8 cellular contexts compared by ENCODE assay signal in the genomic region with DNA sequence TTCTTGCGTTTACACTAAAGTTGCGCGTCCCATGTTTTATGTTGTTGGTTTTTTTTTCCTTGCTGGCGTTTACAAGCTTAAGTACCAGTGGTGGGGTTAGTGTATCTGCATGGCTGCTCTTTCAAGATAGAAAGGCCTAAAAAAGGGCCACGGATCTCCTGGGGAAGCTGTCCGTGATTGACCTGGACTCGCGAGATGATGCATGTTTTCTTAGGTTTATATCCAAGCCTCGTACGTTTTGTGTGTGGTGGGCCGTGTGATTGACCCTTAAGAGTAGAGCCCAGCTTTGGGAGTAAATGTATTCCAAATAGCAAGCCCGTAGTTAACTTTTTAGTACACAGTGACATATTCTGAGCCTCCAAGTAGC. TPM values are rescaled to one million over a fixed set of nuclear protein-coding genes. Genes with fewer than 3 reads are reported as not detected.
DNase-seq lines count a peak whose midpoint lies in the region; ATAC-seq and TF ChIP-seq lines count a peak whose summit lies in the region.
"Not testable (repeated sequence)": the region's sequence is repeated elsewhere in the genome, so short reads cannot be mapped to it uniquely, and the experiment has no call there.

No MANE protein-coding gene starts in this region.

- peaks cover 31% of the 10 kb centered on the region for H3K4me1 Mint-ChIP-seq in Calu3 (ENCODE audit: low read depth, unreplicated experiment)
- peaks cover 28% of the 10 kb centered on the region for H3K4me1 Mint-ChIP-seq in stimulated activated naive CD8-positive, alpha-beta T cell treated with anti-CD3 and anti-CD28 coated beads, Interleukin-15, amount 100 ng/mL, for 72 hours

- not testable (repeated sequence) for TF ChIP-seq POLR2A in body of pancreas (IDR thresholded peaks at IDR 0.05)

- DNase-seq in Calu3; body of pancreas; stimulated activated naive CD8-positive, alpha-beta T cell treated with anti-CD3 and anti-CD28 coated beads, Interleukin-15, amount 100 ng/mL, for 72 hours: not testable (repeated sequence)
- DNase-seq in cardiac muscle cell (ENCODE audit: low read depth in 1 of 2, low spot score in 1 of 2) (peak in 1 of 2 donors; percentile 1), myocyte (ENCODE audit: low read depth) (peak; percentile 9)

- H3K27me3 Mint-ChIP-seq in Calu3 (ENCODE audit: unreplicated experiment); stimulated activated naive CD8-positive, alpha-beta T cell treated with anti-CD3 and anti-CD28 coated beads, Interleukin-15, amount 100 ng/mL, for 72 hours: not testable (repeated sequence)

- not testable (repeated sequence) for H3K9me3 Mint-ChIP-seq in Calu3 (ENCODE audit: low read depth, unreplicated experiment); stimulated activated naive CD8-positive, alpha-beta T cell treated with anti-CD3 and anti-CD28 coated beads, Interleukin-15, amount 100 ng/mL, for 72 hours

- H3K4me3 Mint-ChIP-seq in Calu3 (ENCODE audit: low read depth, unreplicated experiment) = peak overlapping the region; percentile 98
- peak overlapping the region; percentile 99 to 100 for H3K4me3 Mint-ChIP-seq in stimulated activated naive CD8-positive, alpha-beta T cell treated with anti-CD3 and anti-CD28 coated beads, Interleukin-15, amount 100 ng/mL, for 72 hours

- H3K27ac Mint-ChIP-seq in Calu3 (ENCODE audit: unreplicated experiment) = peak overlapping the region; percentile 94
- peak overlapping the region; percentile 95 to 98 for H3K27ac Mint-ChIP-seq in stimulated activated naive CD8-positive, alpha-beta T cell treated with anti-CD3 and anti-CD28 coated beads, Interleukin-15, amount 100 ng/mL, for 72 hours

- peaks cover 33% of the 10 kb centered on the region for H3K36me3 Mint-ChIP-seq in Calu3 (ENCODE audit: insufficient read depth, unreplicated experiment)

- H3K4me3 ChIP-seq in body of pancreas = peak overlapping the region; percentile 84 to 98
- H3K4me3 ChIP-seq in cardiac muscle cell = peak overlapping the region; percentile 49

- not testable (repeated sequence) for H3K9me3 ChIP-seq in body of pancreas; cardiac muscle cell (ENCODE audit: low read depth)

- H3K36me3 ChIP-seq in body of pancreas (replicated peaks in 1 of 2; ENCODE audit: insufficient read depth in 1 of 2, low read depth in 2 of 2); cardiac muscle cell: not testable (repeated sequence)

- CTCF ChIA-PET in Calu3 (lab: Charles Lee) = not testable (repeated sequence)

- 0 to 1% methylated on average over 12 of the region's 12 CpGs for WGBS in body of pancreas, 2 donors

- H3K27me3 ChIP-seq in body of pancreas, cardiac muscle cell: not testable (repeated sequence)

- H3K4me1 ChIP-seq in body of pancreas = peaks cover 20% of the 10 kb centered on the region
- not testable (repeated sequence) for H3K4me1 ChIP-seq in cardiac muscle cell (ENCODE audit: low read depth)

- TSS peak; percentile 74 for BruUV-seq in Calu3 (replicated peaks; lab: Mats Ljungman, UMichigan)

- TF ChIP-seq CTCF in Calu3 (IDR thresholded peaks at IDR 0.05; ENCODE audit: unreplicated experiment); body of pancreas (IDR thresholded peaks at IDR 0.05); cardiac muscle cell (IDR thresholded peaks at IDR 0.05; ENCODE audit: low read depth, low read length): not testable (repeated sequence)

- peak; percentile 10 for ATAC-seq in GM21576 (IDR thresholded peaks at IDR 0.05; ENCODE audit: unreplicated experiment)
- peak; percentile 12 for ATAC-seq in HG03460 (IDR thresholded peaks at IDR 0.05; ENCODE audit: unreplicated experiment)
- peak; percentile 50 for ATAC-seq in SK-N-SH treated with all-trans-retinoic acid at 6 μM for 48 hours
- not testable (repeated sequence) for ATAC-seq in body of pancreas
- peak; percentile 19 for ATAC-seq in stimulated activated naive CD8-positive, alpha-beta T cell treated with anti-CD3 and anti-CD28 coated beads, Interleukin-15, amount 100 ng/mL, for 72 hours

- H3K27ac ChIP-seq in body of pancreas = peak overlapping the region; percentile 32 to 74 (median 58)
- peak overlapping the region; percentile 81 for H3K27ac ChIP-seq in cardiac muscle cell

- intact Hi-C loops in Calu3 (cut with micrococcal nuclease; ENCODE audit: unreplicated experiment); body of pancreas (cut with DNase I): not testable (repeated sequence)

RNA-seq across cellular contexts. Expression of gene TIMM23B, which starts 0.5 kb away (rescaled TPM):
- total RNA-seq in Calu3 (2022) (18.8 and 21.4 TPM in 2 replicates), body of pancreas (10 to 100 TPM; 25.9 to 37.6 TPM), cardiac muscle cell (16.5 and 25.0 TPM in 2 replicates), myocyte (16.2 and 19.7 TPM in 2 replicates)
- polyA plus RNA-seq in cardiac muscle cell = 16.0 and 16.5 TPM in 2 replicates
- 17.1 TPM for polyA plus RNA-seq in myocyte (2012)

RNA-seq across cellular contexts. Expression of gene PARG, which starts 0.5 kb away (rescaled TPM):
- total RNA-seq in Calu3 (2022) (41.1 and 46.8 TPM in 2 replicates), body of pancreas (10 to 100 TPM; 13.2 to 28.7 TPM), cardiac muscle cell (29.7 and 32.8 TPM in 2 replicates), myocyte (28.3 and 32.0 TPM in 2 replicates)
- 22.1 and 31.9 TPM in 2 replicates for polyA plus RNA-seq in cardiac muscle cell
- 10.8 TPM for polyA plus RNA-seq in myocyte (2012)

RNA-seq across cellular contexts. Expression of gene AGAP6, which starts 45.9 kb away (rescaled TPM):
- total RNA-seq in Calu3 (2022) (14.5 and 19.2 TPM in 2 replicates), body of pancreas (10 to 100 TPM; 16.9 to 47.5 TPM), cardiac muscle cell (6.6 and 14.1 TPM in 2 replicates), myocyte (8.3 and 11.6 TPM in 2 replicates)
- 6.9 and 8.8 TPM in 2 replicates for polyA plus RNA-seq in cardiac muscle cell
- polyA plus RNA-seq in myocyte (2012) = 12.2 TPM
